ENCODE assay signal across 11 cellular contexts in genomic region chr10:10520391-10521385, GRCh38.
DNase-seq lines count a peak whose midpoint lies in the region; ATAC-seq lines count a peak whose summit lies in the region.
"Had no signal": no experiment of that assay in that cellular context is flagged by ENCODE, and none has a peak within 500 bp of the region (broad histone marks: within the 10 kb centered on the region; RNA-seq: fewer than 3 reads in every experiment).

No MANE protein-coding gene starts in this region.

- peak; percentile 86 to 91 for ATAC-seq in activated naive CD4-positive, alpha-beta T cell treated with anti-CD3 and anti-CD28 coated beads, Interleukin-2, amount 50 U/mL, for 72 hours
- peak; percentile 99 for ATAC-seq in HG02884 (IDR thresholded peaks at IDR 0.05; ENCODE audit: unreplicated experiment)

- peak overlapping the region; percentile 3 to 24 for H3K27ac Mint-ChIP-seq in activated naive CD4-positive, alpha-beta T cell treated with anti-CD3 and anti-CD28 coated beads, Interleukin-2, amount 50 U/mL, for 72 hours
- H3K27ac Mint-ChIP-seq in stimulated activated naive CD8-positive, alpha-beta T cell treated with anti-CD3 and anti-CD28 coated beads, Interleukin-15, Interleukin-2, amounts not matched to agents 100 ng/mL and 50 ng/mL, for 24 hours: peak overlapping the region; percentile 67
- H3K27ac Mint-ChIP-seq in immature natural killer cell: no peak overlapping the region
- H3K27ac Mint-ChIP-seq: activated naive CD4-positive, alpha-beta T cell treated with anti-CD3 and anti-CD28 coated beads, Interleukin-2, amount 50 U/mL, for 24 hours had no signal

- peaks cover 14% of the 10 kb centered on the region for H3K4me1 Mint-ChIP-seq in stimulated activated naive CD8-positive, alpha-beta T cell treated with anti-CD3 and anti-CD28 coated beads, Interleukin-15, Interleukin-2, amounts not matched to agents 100 ng/mL and 50 ng/mL, for 24 hours (ENCODE audit: low read depth)
- no peaks in the 10 kb centered on the region for H3K4me1 Mint-ChIP-seq in immature natural killer cell
- H3K4me1 Mint-ChIP-seq: activated naive CD4-positive, alpha-beta T cell treated with anti-CD3 and anti-CD28 coated beads, Interleukin-2, amount 50 U/mL, for 24 hours had no signal

- peaks cover 18% of the 10 kb centered on the region for H3K27me3 Mint-ChIP-seq in stimulated activated naive CD8-positive, alpha-beta T cell treated with anti-CD3 and anti-CD28 coated beads, Interleukin-15, Interleukin-2, amounts not matched to agents 100 ng/mL and 50 ng/mL, for 24 hours
- H3K27me3 Mint-ChIP-seq in immature natural killer cell (ENCODE audit: low read depth in 3 of 3): no peaks in the 10 kb centered on the region

- no peaks in the 10 kb centered on the region for H3K36me3 Mint-ChIP-seq in activated naive CD4-positive, alpha-beta T cell treated with anti-CD3 and anti-CD28 coated beads, Interleukin-2, amount 50 U/mL, for 72 hours
- H3K36me3 Mint-ChIP-seq in stimulated activated naive CD8-positive, alpha-beta T cell treated with anti-CD3 and anti-CD28 coated beads, Interleukin-15, Interleukin-2, amounts not matched to agents 100 ng/mL and 50 ng/mL, for 24 hours (ENCODE audit: low read depth): no peaks in the 10 kb centered on the region
- no peaks in the 10 kb centered on the region for H3K36me3 Mint-ChIP-seq in immature natural killer cell
- H3K36me3 Mint-ChIP-seq: activated naive CD4-positive, alpha-beta T cell treated with anti-CD3 and anti-CD28 coated beads, Interleukin-2, amount 50 U/mL, for 24 hours had no signal

- peak in 1 of 2 donors; percentile 6 for DNase-seq in activated naive CD4-positive, alpha-beta T cell treated with anti-CD3 and anti-CD28 coated beads, Interleukin-2, amount 50 U/mL, for 72 hours (ENCODE audit: low spot score in 2 of 2)
- no peak for DNase-seq in activated naive CD4-positive, alpha-beta T cell treated with Interleukin-2 at 50 U/mL for 16 hours
- DNase-seq in NCI-H146 treated with DMSO at 0.1 percent for 48 hours (lab: John Stamatoyannopoulos, UW; ENCODE audit: unreplicated experiment) (peak; percentile 88), globus pallidus (ENCODE audit: low spot score) (no peak), immature natural killer cell (no peak), foreskin melanocyte (no peak)
- DNase-seq: BE2C, occipital lobe had no signal

- H3K4me3 Mint-ChIP-seq in stimulated activated naive CD8-positive, alpha-beta T cell treated with anti-CD3 and anti-CD28 coated beads, Interleukin-15, Interleukin-2, amounts not matched to agents 100 ng/mL and 50 ng/mL, for 24 hours: no peak overlapping the region
- H3K4me3 Mint-ChIP-seq in immature natural killer cell: no peak overlapping the region
- H3K4me3 Mint-ChIP-seq: activated naive CD4-positive, alpha-beta T cell treated with anti-CD3 and anti-CD28 coated beads, Interleukin-2, amount 50 U/mL, for 24 hours had no signal

- peaks cover 0 to 4% of the 10 kb centered on the region in 2 donors for H3K9me3 Mint-ChIP-seq in activated naive CD4-positive, alpha-beta T cell treated with anti-CD3 and anti-CD28 coated beads, Interleukin-2, amount 50 U/mL, for 72 hours
- H3K9me3 Mint-ChIP-seq in stimulated activated naive CD8-positive, alpha-beta T cell treated with anti-CD3 and anti-CD28 coated beads, Interleukin-15, Interleukin-2, amounts not matched to agents 100 ng/mL and 50 ng/mL, for 24 hours: no peaks in the 10 kb centered on the region
- H3K9me3 Mint-ChIP-seq in immature natural killer cell: peaks cover 0 to 4% (median 0%) of the 10 kb centered on the region in 6 donors
- H3K9me3 Mint-ChIP-seq: activated naive CD4-positive, alpha-beta T cell treated with anti-CD3 and anti-CD28 coated beads, Interleukin-2, amount 50 U/mL, for 24 hours had no signal

Comparison
In these comparisons a context has a peak if more than half of its experiments do, and no peak if none do; other contexts are left out.
1. H3K27ac Mint-ChIP-seq: peak in activated naive CD4-positive, alpha-beta T cell treated with anti-CD3 and anti-CD28 coated beads, Interleukin-2, amount 50 U/mL, for 72 hours (2 of 2) and stimulated activated naive CD8-positive, alpha-beta T cell treated with anti-CD3 and anti-CD28 coated beads, Interleukin-15, Interleukin-2, amounts not matched to agents 100 ng/mL and 50 ng/mL, for 24 hours (single experiment); none in immature natural killer cell (0 of 6).